In the genomic region with DNA sequence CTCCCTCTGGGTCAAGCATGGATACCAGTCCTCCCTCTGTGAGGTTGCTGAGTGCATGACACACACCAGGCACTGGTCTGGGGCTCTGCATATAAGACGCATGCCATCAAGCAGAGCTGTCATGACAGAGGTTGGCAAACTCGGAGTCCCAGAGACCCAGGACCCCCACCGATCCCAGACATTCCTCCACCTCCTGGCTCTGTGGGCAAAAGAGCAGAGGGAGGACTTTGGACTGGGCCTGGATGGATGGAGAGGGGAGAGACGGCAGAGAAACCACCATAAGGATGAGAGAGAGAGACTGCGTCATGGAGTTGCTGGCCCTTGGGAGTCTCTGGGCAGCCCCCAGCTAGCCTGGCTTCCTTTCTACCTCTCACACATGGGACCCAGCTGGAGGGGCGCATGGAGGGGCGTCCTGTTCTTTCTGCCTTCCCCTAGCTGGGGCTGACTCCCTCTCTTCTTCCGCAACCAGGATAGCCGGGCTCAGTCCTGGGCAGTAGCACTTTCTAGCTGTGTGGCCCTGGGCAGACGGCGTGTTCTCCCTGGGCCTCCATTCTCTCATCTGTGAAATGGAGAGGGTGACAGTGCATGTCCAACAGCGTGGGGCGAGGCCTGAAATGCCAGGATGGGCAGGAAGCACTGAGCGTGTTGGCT, we compare ENCODE assay signal across 1 cellular context.
TF ChIP-seq lines count a peak whose summit lies in the region.

No MANE protein-coding gene starts in this region.

TF ChIP-seq in H1, 55 proteins besides CTCF, POLR2A, EP300 and RAD21:
- no peak for TF ChIP-seq POLR2AphosphoS5 (IDR thresholded peaks at IDR 0.05; ENCODE audit: low read depth, low read length)
- TF ChIP-seq CTBP2 (IDR thresholded peaks at IDR 0.05; ENCODE audit: borderline replicate concordance, insufficient read depth, insufficient read length, low read length), result no peak
- TF ChIP-seq, protein P1, sequence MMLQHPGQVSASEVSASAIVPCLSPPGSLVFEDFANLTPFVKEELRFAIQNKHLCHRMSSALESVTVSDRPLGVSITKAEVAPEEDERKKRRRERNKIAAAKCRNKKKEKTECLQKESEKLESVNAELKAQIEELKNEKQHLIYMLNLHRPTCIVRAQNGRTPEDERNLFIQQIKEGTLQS (IDR thresholded peaks at IDR 0.05; ENCODE audit: insufficient read depth, low read depth, low read length), result no peak
- TF ChIP-seq ASH2L (IDR thresholded peaks at IDR 0.05; ENCODE audit: low read length), result no peak
- TF ChIP-seq CBX8 (IDR thresholded peaks at IDR 0.05; ENCODE audit: borderline replicate concordance, low read depth, low read length), result no peak
- no peak for TF ChIP-seq NRF1 (IDR thresholded peaks at IDR 0.05; ENCODE audit: low read depth, low read length)
- TF ChIP-seq RBBP5 (IDR thresholded peaks at IDR 0.05; ENCODE audit: borderline replicate concordance, low read depth, low read length), result no peak
- no peak for TF ChIP-seq SIN3A (conservative IDR thresholded peaks at IDR 0.05 in 1 of 2, IDR thresholded peaks at IDR 0.05 in 1 of 2; ENCODE audit: low read depth in 1 of 2, low read length in 2 of 2)
- no peak for TF ChIP-seq CBX5 (IDR thresholded peaks at IDR 0.05; ENCODE audit: low read depth, low read length)
- TF ChIP-seq KDM5A (IDR thresholded peaks at IDR 0.05; ENCODE audit: low read length), result no peak
- TF ChIP-seq GTF2F1 (IDR thresholded peaks at IDR 0.05; ENCODE audit: borderline replicate concordance, low read depth, low read length), result no peak
- no peak for TF ChIP-seq POU5F1 (IDR thresholded peaks at IDR 0.05; ENCODE audit: low read depth, low read length)
- TF ChIP-seq SAP30 (IDR thresholded peaks at IDR 0.05; ENCODE audit: insufficient read depth, insufficient replicate concordance, low read length), result no peak
- no peak for TF ChIP-seq SP2 (IDR thresholded peaks at IDR 0.05; ENCODE audit: low read length)
- TF ChIP-seq BRCA1 (IDR thresholded peaks at IDR 0.05; ENCODE audit: low read depth, low read length), result no peak
- TF ChIP-seq ATF2 (IDR thresholded peaks at IDR 0.05; ENCODE audit: low read length), result no peak
